12 cellular contexts compared by ENCODE assay signal in genomic region chr21:37878946-37879660, GRCh38.
DNase-seq lines count a peak whose midpoint lies in the region; TF ChIP-seq lines count a peak whose summit lies in the region.
"Had no signal": no experiment of that assay in that cellular context is flagged by ENCODE, and none has a peak within 500 bp of the region (broad histone marks: within the 10 kb centered on the region; RNA-seq: fewer than 3 reads in every experiment).

No MANE protein-coding gene starts in this region.

- no peak for TF ChIP-seq CTCF in cardiac fibroblast (IDR thresholded peaks at IDR 0.05; ENCODE audit: low read depth, low read length)

- DNase-seq in SHP77 (lab: John Stamatoyannopoulos, UW) (peak; percentile 12 to 29), SHP77 treated with DMSO at 0.1 percent for 48 hours (lab: John Stamatoyannopoulos, UW) (no peak), NCI-H2171 treated with DMSO at 0.1 percent for 48 hours (lab: John Stamatoyannopoulos, UW) (peak; percentile 98), cardiac fibroblast (ENCODE audit: low read depth in 2 of 2) (peak; percentile 41 to 94), non-pigmented ciliary epithelial cell (ENCODE audit: low read depth) (peak; percentile 94), foreskin melanocyte (no peak), KG1 (lab: John Stamatoyannopoulos, UW) (no peak)
- no peak for DNase-seq in activated effector memory CD4-positive, alpha-beta T cell treated with anti-CD3 and anti-CD28 coated beads, Interleukin-2, amount 50 U/mL, for 16 hours
- DNase-seq: anterior cingulate cortex, NCI-H1930 had no signal

- no peak overlapping the region for H3K4me3 ChIP-seq in cardiac fibroblast (replicated peaks in 1 of 2; ENCODE audit: low read depth in 2 of 2, low read length in 2 of 2)
- H3K4me3 ChIP-seq: lung, thoracic aorta had no signal

Comparison
In these comparisons a context has a peak if more than half of its experiments do, and no peak if none do; other contexts are left out.
1. DNase-seq: peak in SHP77 (2 of 2), NCI-H2171 treated with DMSO at 0.1 percent for 48 hours (single experiment), cardiac fibroblast (2 of 2) and non-pigmented ciliary epithelial cell (single experiment); none in SHP77 treated with DMSO at 0.1 percent for 48 hours (single experiment), foreskin melanocyte (single experiment), KG1 (single experiment) and activated effector memory CD4-positive, alpha-beta T cell treated with anti-CD3 and anti-CD28 coated beads, Interleukin-2, amount 50 U/mL, for 16 hours (single experiment).